30 cellular contexts compared by ENCODE assay signal in genomic region chr9:79604149-79604548, GRCh38.
"Had no signal": no experiment of that assay in that cellular context is flagged by ENCODE, and none has a peak within 500 bp of the region (broad histone marks: within the 10 kb centered on the region; RNA-seq: fewer than 3 reads in every experiment).

No MANE protein-coding gene starts in this region.

- DNase-seq: activated CD4-positive, alpha-beta T cell treated with anti-CD3 and anti-CD28 coated beads for 4 hours; activated CD4-positive, alpha-beta T cell treated with anti-CD3 and anti-CD28 coated beads, Interleukin-2, amount 50 U/mL, for 4 hours; activated CD8-positive, alpha-beta memory T cell treated with anti-CD3 and anti-CD28 coated beads, Interleukin-2, amount 50 U/mL, for 4 hours; activated gamma-delta T cell; activated naive CD4-positive, alpha-beta T cell treated with anti-CD3 and anti-CD28 coated beads, Interleukin-2, amount 10 ng/mL, durations not matched to agents 7 days and 5 days; activated naive CD8-positive, alpha-beta T cell treated with anti-CD3 and anti-CD28 coated beads, Interleukin-2, amount 10 ng/mL, durations not matched to agents 7 days and 5 days; activated T-cell treated with anti-CD3 and anti-CD28 coated beads, Interleukin-2, amount 50 U/mL, for 1 hour; brain microvascular endothelial cell; effector memory CD8-positive, alpha-beta T cell; left cardiac atrium; left ventricle myocardium superior; mammary epithelial cell; naive B cell; nucleus accumbens; pancreas; retina; stimulated activated CD4-positive, alpha-beta T cell treated with anti-CD3 and anti-CD28 coated beads, Interleukin-12 subunit alpha, Interleukin-12 subunit beta, amount 100 ng/mL, for 4 hours; stimulated activated CD4-positive, alpha-beta T cell treated with anti-CD3 and anti-CD28 coated beads, Interleukin-4, amount 100 ng/mL, for 1 hour; stomach; thyroid gland; upper lobe of right lung had no signal

- H3K4me3 Mint-ChIP-seq: activated naive CD4-positive, alpha-beta T cell treated with anti-CD3 and anti-CD28 coated beads, Interleukin-2, amount 10 ng/mL, durations not matched to agents 7 days and 5 days; activated naive CD8-positive, alpha-beta T cell treated with anti-CD3 and anti-CD28 coated beads, Interleukin-2, amount 10 ng/mL, durations not matched to agents 7 days and 5 days; activated T-helper 1 cell treated with anti-CD3 and anti-CD28 coated beads, Interleukin-12 subunit alpha, Interleukin-12 subunit beta, Interleukin-2, Interleukin-4 antibody, amounts not matched to agents 30 ng/mL and 10 ng/mL and 1 ng/mL, durations not matched to agents 14 hours and 24 hours and 36 hours; effector memory CD8-positive, alpha-beta T cell; mesothelial cell of epicardium; naive B cell had no signal

- H3K27ac ChIP-seq: ascending aorta, brain microvascular endothelial cell, coronary artery, gastroesophageal sphincter, hepatocyte, pancreas, prostate gland, thyroid gland, upper lobe of right lung had no signal

- H3K36me3 ChIP-seq: ascending aorta, brain microvascular endothelial cell, gastroesophageal sphincter, pancreas, prostate gland, thyroid gland, upper lobe of right lung had no signal

- H3K4me3 ChIP-seq: ascending aorta, coronary artery, gastroesophageal sphincter, hepatocyte, pancreas, prostate gland, skin epidermis, stomach, thyroid gland, upper lobe of right lung had no signal

- H3K27me3 ChIP-seq: ascending aorta, brain microvascular endothelial cell, gastroesophageal sphincter, hepatocyte, pancreas, stomach, thyroid gland, upper lobe of right lung had no signal

- H3K27me3 Mint-ChIP-seq: activated naive CD4-positive, alpha-beta T cell treated with anti-CD3 and anti-CD28 coated beads, Interleukin-2, amount 10 ng/mL, durations not matched to agents 7 days and 5 days; activated naive CD8-positive, alpha-beta T cell treated with anti-CD3 and anti-CD28 coated beads, Interleukin-2, amount 10 ng/mL, durations not matched to agents 7 days and 5 days; effector memory CD8-positive, alpha-beta T cell; naive B cell had no signal

- H3K27ac Mint-ChIP-seq: activated naive CD4-positive, alpha-beta T cell treated with anti-CD3 and anti-CD28 coated beads, Interleukin-2, amount 10 ng/mL, durations not matched to agents 7 days and 5 days; activated naive CD8-positive, alpha-beta T cell treated with anti-CD3 and anti-CD28 coated beads, Interleukin-2, amount 10 ng/mL, durations not matched to agents 7 days and 5 days; activated T-helper 1 cell treated with anti-CD3 and anti-CD28 coated beads, Interleukin-12 subunit alpha, Interleukin-12 subunit beta, Interleukin-2, Interleukin-4 antibody, amounts not matched to agents 30 ng/mL and 10 ng/mL and 1 ng/mL, durations not matched to agents 14 hours and 24 hours and 36 hours; effector memory CD8-positive, alpha-beta T cell; mesothelial cell of epicardium; naive B cell had no signal

- H3K4me1 ChIP-seq: ascending aorta, prostate gland, thyroid gland, upper lobe of right lung had no signal

- H3K9me3 ChIP-seq: pancreas, prostate gland, thyroid gland had no signal

- ATAC-seq: gastroesophageal sphincter, left cardiac atrium, left ventricle myocardium superior, sciatic nerve, upper lobe of right lung had no signal
